21 cellular contexts compared by ENCODE assay signal in genomic region chr3:126573492-126574117, GRCh38. TPM values are rescaled to one million over a fixed set of nuclear protein-coding genes. Genes with fewer than 3 reads are reported as not detected.
DNase-seq lines count a peak whose midpoint lies in the region; ATAC-seq, FAIRE-seq and TF ChIP-seq lines count a peak whose summit lies in the region.
"Had no signal": no experiment of that assay in that cellular context is flagged by ENCODE, and none has a peak within 500 bp of the region (broad histone marks: within the 10 kb centered on the region; RNA-seq: fewer than 3 reads in every experiment).

No MANE protein-coding gene starts in this region.

- no peak overlapping the region for H3K4me3 ChIP-seq in K562
- H3K4me3 ChIP-seq in pancreas, result no peak overlapping the region
- no peak overlapping the region for H3K4me3 ChIP-seq in adrenal gland
- H3K4me3 ChIP-seq: body of pancreas, prostate gland had no signal

- H3K4me1 Mint-ChIP-seq in nephron progenitor cell, result peaks cover 2% of the 10 kb centered on the region
- H3K4me1 Mint-ChIP-seq: IgD-negative memory B cell; naive thymus-derived CD4-positive, alpha-beta T cell; T-cell; WTC11 had no signal

- no peak overlapping the region for H3K4me3 Mint-ChIP-seq in nephron progenitor cell
- H3K4me3 Mint-ChIP-seq: IgD-negative memory B cell; naive thymus-derived CD4-positive, alpha-beta T cell; T-cell; WTC11 had no signal

- CTCF ChIA-PET in K562 (lab: Yijun Ruan, JAX; ENCODE audit: low intra/inter-chr PET ratio), result no interaction called here

- H3K9ac ChIP-seq in K562 (ENCODE audit: insufficient read depth in 1 of 2, low read depth in 2 of 2, low read length in 2 of 2), result peak overlapping the region in 1 of 2 experiments; percentile 64; a peak in 1 of 4 replicates

- no peaks in the 10 kb centered on the region for H3K36me3 Mint-ChIP-seq in nephron progenitor cell (ENCODE audit: low read depth)
- H3K36me3 Mint-ChIP-seq: IgD-negative memory B cell; naive thymus-derived CD4-positive, alpha-beta T cell; T-cell; WTC11 had no signal

- peak overlapping the region; percentile 66 for H3K4me2 ChIP-seq in K562 (ENCODE audit: insufficient read depth, low read length)

- H3K4me1 ChIP-seq in K562 (replicated peaks in 1 of 2; ENCODE audit: control insufficient read depth in 2 of 2, insufficient read depth in 2 of 2, low read length in 2 of 2) (no peaks in the 10 kb centered on the region; a peak in 2 of 5 replicates), pancreas (no peaks in the 10 kb centered on the region), adrenal gland (replicated peaks in 1 of 2) (no peaks in the 10 kb centered on the region)
- H3K4me1 ChIP-seq: body of pancreas, prostate gland had no signal

- 4% methylated on average over 15 of the region's 15 CpGs for WGBS in K562 (ENCODE audit: insufficient coverage, low coverage, missing lambda C conversion rate)
- 84 to 89% methylated on average over 15 of the region's 15 CpGs for WGBS in pancreas, 2 donors
- 82 to 91% (median 89%) methylated on average over 15 of the region's 15 CpGs for WGBS in adrenal gland, 4 donors

- H3K27me3 ChIP-seq in K562 (ENCODE audit: control insufficient read depth in 2 of 2, insufficient read depth in 2 of 2, low read length in 2 of 2) (peaks cover 0 to 10% of the 10 kb centered on the region in 2 experiments; a peak in 1 of 5 replicates), pancreas (no peaks in the 10 kb centered on the region), adrenal gland (no peaks in the 10 kb centered on the region)
- H3K27me3 ChIP-seq: body of pancreas had no signal

- no peak for TF ChIP-seq EP300 in K562 (IDR thresholded peaks at IDR 0.05; ENCODE audit: low read length)

- no peaks in the 10 kb centered on the region for H3K9me3 Mint-ChIP-seq in nephron progenitor cell
- H3K9me3 Mint-ChIP-seq: IgD-negative memory B cell; naive thymus-derived CD4-positive, alpha-beta T cell; T-cell; WTC11 had no signal

- peak overlapping the region; percentile 90 for H2AFZ ChIP-seq in K562 (ENCODE audit: low read depth, low read length)

- TF ChIP-seq POLR2A in K562 (conservative IDR thresholded peaks at IDR 0.05), result no peak
- no peak for TF ChIP-seq POLR2A in adrenal gland (IDR thresholded peaks at IDR 0.05)

- intact Hi-C loops in K562 (cut with micrococcal nuclease) (no loop called here), pancreas (cut with DNase I) (no loop called here), adrenal gland (cut with DNase I) (no loop called here)

- no TSS peak for BruUV-seq in K562 (replicated peaks; lab: Mats Ljungman, UMichigan)

- no peaks in the 10 kb centered on the region for H4K20me1 ChIP-seq in K562 (replicated peaks; ENCODE audit: control insufficient read depth, insufficient read depth, low read length)

- H3K27me3 Mint-ChIP-seq in nephron progenitor cell (ENCODE audit: low read depth, poor library complexity), result peaks cover 14% of the 10 kb centered on the region

- TF ChIP-seq CTCF in K562 (IDR thresholded peaks at IDR 0.05 in 2 of 3, conservative IDR thresholded peaks at IDR 0.05 in 1 of 3; ENCODE audit: insufficient read depth in 2 of 3, low read depth in 1 of 3, low read length in 3 of 3), result no peak
- TF ChIP-seq CTCF in nephron progenitor cell (IDR thresholded peaks at IDR 0.05), result no peak
- no peak for TF ChIP-seq CTCF in pancreas (IDR thresholded peaks at IDR 0.05)
- no peak for TF ChIP-seq CTCF in adrenal gland (IDR thresholded peaks at IDR 0.05)

- H3K27ac Mint-ChIP-seq in nephron progenitor cell, result peak overlapping the region; percentile 16
- H3K27ac Mint-ChIP-seq: IgD-negative memory B cell; naive thymus-derived CD4-positive, alpha-beta T cell; T-cell; WTC11 had no signal

- no peak overlapping the region for H3K27ac ChIP-seq in K562 (ENCODE audit: extremely low read depth, low read depth, low read length)
- H3K27ac ChIP-seq in pancreas, result no peak overlapping the region
- H3K27ac ChIP-seq in adrenal gland, result no peak overlapping the region
- H3K27ac ChIP-seq: body of pancreas, prostate gland had no signal

- in situ Hi-C loops in K562 (cut with MboI), result no loop called here

- ATAC-seq in K562 (peak; percentile 91), pancreas (no peak), HG02571 (IDR thresholded peaks at IDR 0.05; ENCODE audit: unreplicated experiment) (no peak)
- ATAC-seq: body of pancreas; left lobe of liver; naive thymus-derived CD4-positive, alpha-beta T cell; PC-3; T-cell; WTC11 had no signal

- H3K79me2 ChIP-seq in K562 (ENCODE audit: control insufficient read depth, insufficient read depth, low read length), result no peaks in the 10 kb centered on the region

- H3K36me3 ChIP-seq in K562 (ENCODE audit: control insufficient read depth, insufficient read depth, low read length) (no peaks in the 10 kb centered on the region), pancreas (no peaks in the 10 kb centered on the region), adrenal gland (replicated peaks in 1 of 2) (no peaks in the 10 kb centered on the region)
- H3K36me3 ChIP-seq: prostate gland had no signal

- FAIRE-seq in K562 (lab: Jason Lieb, UNC), result peak; percentile 84
- FAIRE-seq in pancreas (lab: Jason Lieb, UNC), result no peak
- FAIRE-seq: GM18507 had no signal

- DNase-seq in CMK (ENCODE audit: low read depth) (peak; percentile 20), HT-29 (ENCODE audit: low spot score) (peak; percentile 14), K562 (ENCODE audit: extremely low read depth in 1 of 4, low spot score in 3 of 4) (peak; percentile 20 to 67 (median 38)), nephron progenitor cell (no peak), pancreas (no peak), adrenal gland (no peak), H4 (ENCODE audit: low spot score) (no peak)
- DNase-seq: activated naive CD4-positive, alpha-beta T cell; body of pancreas; naive thymus-derived CD4-positive, alpha-beta T cell; NCI-H1048; NCI-H345; PC-3; stimulated activated CD4-positive, alpha-beta T cell treated with anti-CD3 and anti-CD28 coated beads, Interleukin-15, amount 100 ng/mL, for 24 hours; T-cell had no signal

- no peak for TF ChIP-seq RAD21 in K562 (CRISPR knock-in tag; conservative IDR thresholded peaks at IDR 0.05 in 1 of 2, IDR thresholded peaks at IDR 0.05 in 1 of 2)

- no peaks in the 10 kb centered on the region for H3K9me1 ChIP-seq in K562 (ENCODE audit: control insufficient read depth, insufficient read depth, low read length)

- POLR2A ChIA-PET in K562 (lab: Yijun Ruan, JAX), result no interaction called here

- no peaks in the 10 kb centered on the region for H3K9me3 ChIP-seq in K562 (replicated peaks; ENCODE audit: control insufficient read depth, insufficient read depth, low read depth, low read length)
- no peaks in the 10 kb centered on the region for H3K9me3 ChIP-seq in pancreas
- H3K9me3 ChIP-seq in adrenal gland (replicated peaks in 1 of 3), result no peaks in the 10 kb centered on the region
- H3K9me3 ChIP-seq: body of pancreas, prostate gland had no signal

RNA-seq across cellular contexts. Expression of gene C3orf22, which starts 14.9 kb away (rescaled TPM):
- total RNA-seq in HT-29 (2014; rRNA removed; shearing (Covaris generic)), result not detected in 2 replicates
- total RNA-seq in K562 (2011; cell fraction: chromatin; rRNA removed; ENCODE audit: low replicate concordance), result not detected in 2 replicates
- not detected in 2 replicates for total RNA-seq in K562 (2011; cell fraction: nucleolus; rRNA removed)
- total RNA-seq in K562 (2011; cell fraction: nucleoplasm; rRNA removed), result not detected in 2 replicates
- not detected in 2 replicates for total RNA-seq in K562 (2014; rRNA removed)
- total RNA-seq in K562 (2014; rRNA removed; fragmentation: Illumina TruSeq; extraction: Trizol), result not detected in 2 replicates
- not detected in 2 replicates for total RNA-seq in K562 (2015; rRNA removed; fragmentation: Illumina TruSeq; extraction: Trizol)
- total RNA-seq in K562 (2021), result not detected in 2 replicates
- not detected in 2 replicates for polyA plus RNA-seq in K562 (2011; rRNA removed)
- polyA plus RNA-seq in K562 (2011; cell fraction: cytosol; rRNA removed), result not detected in 2 replicates
- not detected in 2 replicates for polyA plus RNA-seq in K562 (2011; cell fraction: nucleus; rRNA removed)
- polyA plus RNA-seq in K562 (2012), result not detected in 2 replicates
- not detected in 2 replicates for polyA plus RNA-seq in K562 (2014; fragmentation: Illumina TruSeq; extraction: Trizol)
- not detected for polyA plus RNA-seq in K562 (2014; fragmentation: Nextera tagmentation; extraction: Ambion mirVana)
- not detected in 2 replicates for polyA plus RNA-seq in K562 (2014; rRNA removed)
- polyA minus RNA-seq in K562 (2011; rRNA and poly(A)+ RNA removed), result not detected in 2 replicates
- not detected in 2 replicates for polyA minus RNA-seq in K562 (2011; cell fraction: cytosol; rRNA and poly(A)+ RNA removed)
- polyA minus RNA-seq in K562 (2011; cell fraction: nucleus; rRNA and poly(A)+ RNA removed), result not detected in 2 replicates
- total RNA-seq in pancreas, result not detected
- polyA plus RNA-seq in pancreas, result under 1 TPM in 1 of 2 donors, not detected in 1; 0.09 TPM
- not detected for total RNA-seq in adrenal gland
- not detected for polyA plus RNA-seq in adrenal gland
- total RNA-seq in H4 (2014; rRNA removed; shearing (Covaris generic)), result not detected in 2 replicates
- total RNA-seq: body of pancreas; left lobe of liver; naive thymus-derived CD4-positive, alpha-beta T cell; PC-3; T-cell; WTC11 had no signal
- polyA plus RNA-seq: IgD-negative memory B cell; naive thymus-derived CD4-positive, alpha-beta T cell had no signal

RNA-seq across cellular contexts. Expression of gene CHST13, which starts 49.6 kb away (rescaled TPM):
- 0.05 and 1.3 TPM in 2 replicates for total RNA-seq in HT-29 (2014; rRNA removed; shearing (Covaris generic))
- total RNA-seq in K562 (2011; cell fraction: chromatin; rRNA removed; ENCODE audit: low replicate concordance), result not detected in 2 replicates
- not detected in 2 replicates for total RNA-seq in K562 (2011; cell fraction: nucleolus; rRNA removed)
- total RNA-seq in K562 (2011; cell fraction: nucleoplasm; rRNA removed), result not detected in 2 replicates
- total RNA-seq in K562 (2014; rRNA removed) (not detected in 2 replicates), K562 (2014; rRNA removed; fragmentation: Illumina TruSeq; extraction: Trizol) (not detected in 2 replicates), K562 (2015; rRNA removed; fragmentation: Illumina TruSeq; extraction: Trizol) (not detected in 2 replicates), K562 (2021) (not detected in 2 replicates), pancreas (under 1 TPM in 4 of 6 donors, not detected in 2; 0.08 to 0.28 (median 0.20) TPM), adrenal gland (1 to 10 TPM in 4 of 8 donors, under 1 TPM in 4; 0.36 to 3.0 (median 1.2) TPM)
- polyA plus RNA-seq in K562 (2011; rRNA removed) (not detected in 2 replicates), K562 (2014; fragmentation: Illumina TruSeq; extraction: Trizol) (not detected in 2 replicates), K562 (2014; fragmentation: Nextera tagmentation; extraction: Ambion mirVana) (not detected), K562 (2014; rRNA removed) (not detected in 2 replicates), pancreas (under 1 TPM; 0.08 to 0.19 TPM), adrenal gland (under 1 TPM in 2 of 3 donors, not detected in 1; 0.67 to 0.80 TPM)
- 0.09 TPM in 1 of 2 replicates, not detected in the other for polyA plus RNA-seq in K562 (2011; cell fraction: cytosol; rRNA removed)
- not detected in 2 replicates for polyA plus RNA-seq in K562 (2011; cell fraction: nucleus; rRNA removed)
- 0.04 TPM in 1 of 2 replicates, not detected in the other for polyA plus RNA-seq in K562 (2012)
- not detected in 2 replicates for polyA minus RNA-seq in K562 (2011; rRNA and poly(A)+ RNA removed)
- not detected in 2 replicates for polyA minus RNA-seq in K562 (2011; cell fraction: cytosol; rRNA and poly(A)+ RNA removed)
- not detected in 2 replicates for polyA minus RNA-seq in K562 (2011; cell fraction: nucleus; rRNA and poly(A)+ RNA removed)
- 0.37 TPM in 1 of 2 replicates, not detected in the other for total RNA-seq in H4 (2014; rRNA removed; shearing (Covaris generic))
- total RNA-seq: PC-3 had no signal
- polyA plus RNA-seq: IgD-negative memory B cell; naive thymus-derived CD4-positive, alpha-beta T cell had no signal

RNA-seq across cellular contexts. Expression of gene UROC1, which starts 56.0 kb away (rescaled TPM):
- not detected in 2 replicates for total RNA-seq in HT-29 (2014; rRNA removed; shearing (Covaris generic))
- total RNA-seq in K562 (2011; cell fraction: chromatin; rRNA removed; ENCODE audit: low replicate concordance), result not detected in 2 replicates
- total RNA-seq in K562 (2011; cell fraction: nucleolus; rRNA removed), result not detected in 2 replicates
- not detected in 2 replicates for total RNA-seq in K562 (2011; cell fraction: nucleoplasm; rRNA removed)
- total RNA-seq in K562 (2014; rRNA removed), result not detected in 2 replicates
- not detected in 2 replicates for total RNA-seq in K562 (2014; rRNA removed; fragmentation: Illumina TruSeq; extraction: Trizol)
- total RNA-seq in K562 (2015; rRNA removed; fragmentation: Illumina TruSeq; extraction: Trizol), result not detected in 2 replicates
- total RNA-seq in K562 (2021), result 0.07 TPM in 1 of 2 replicates, not detected in the other
- not detected in 2 replicates for polyA plus RNA-seq in K562 (2011; rRNA removed)
- not detected in 2 replicates for polyA plus RNA-seq in K562 (2011; cell fraction: cytosol; rRNA removed)
- not detected in 2 replicates for polyA plus RNA-seq in K562 (2011; cell fraction: nucleus; rRNA removed)
- not detected in 2 replicates for polyA plus RNA-seq in K562 (2012)
- not detected in 2 replicates for polyA plus RNA-seq in K562 (2014; fragmentation: Illumina TruSeq; extraction: Trizol)
- polyA plus RNA-seq in K562 (2014; fragmentation: Nextera tagmentation; extraction: Ambion mirVana), result not detected
- polyA plus RNA-seq in K562 (2014; rRNA removed), result not detected in 2 replicates
- polyA minus RNA-seq in K562 (2011; rRNA and poly(A)+ RNA removed), result not detected in 2 replicates
- not detected in 2 replicates for polyA minus RNA-seq in K562 (2011; cell fraction: cytosol; rRNA and poly(A)+ RNA removed)
- polyA minus RNA-seq in K562 (2011; cell fraction: nucleus; rRNA and poly(A)+ RNA removed), result not detected in 2 replicates
- not detected for total RNA-seq in pancreas
- polyA plus RNA-seq in pancreas, result under 1 TPM in 1 of 2 donors, not detected in 1; 0.09 TPM
- under 1 TPM in 1 of 8 donors, not detected in 7; under 0.01 TPM for total RNA-seq in adrenal gland
- under 1 TPM in 2 of 3 donors, not detected in 1; 0.03 to 0.04 TPM for polyA plus RNA-seq in adrenal gland
- total RNA-seq in H4 (2014; rRNA removed; shearing (Covaris generic)), result not detected in 2 replicates
- total RNA-seq: body of pancreas; naive thymus-derived CD4-positive, alpha-beta T cell; PC-3; WTC11 had no signal
- polyA plus RNA-seq: IgD-negative memory B cell; naive thymus-derived CD4-positive, alpha-beta T cell had no signal

Comparison
In these comparisons a context has a peak if more than half of its experiments do, and no peak if none do; other contexts are left out.
1. DNase-seq: peak in CMK (single experiment), HT-29 (single experiment) and K562 (4 of 4); none in nephron progenitor cell (single experiment), pancreas (0 of 6), adrenal gland (0 of 7) and H4 (single experiment).